10 cellular contexts compared by ENCODE assay signal in genomic region chr4:78667764-78668163, GRCh38.
DNase-seq lines count a peak whose midpoint lies in the region; ATAC-seq, FAIRE-seq and TF ChIP-seq lines count a peak whose summit lies in the region.
"Had no signal": no experiment of that assay in that cellular context is flagged by ENCODE, and none has a peak within 500 bp of the region (broad histone marks: within the 10 kb centered on the region; RNA-seq: fewer than 3 reads in every experiment).

No MANE protein-coding gene starts in this region.

- POLR2A ChIA-PET in CD4-positive, alpha-beta T cell (lab: Charles Lee): interaction anchor here (1.3 kb wide), 1 partner anchor 16 kb away, joined by 4 read pairs; no protein-coding TSS in a partner anchor

- peak; percentile 75 for FAIRE-seq in GM12891 (lab: Jason Lieb, UNC)

- no peaks in the 10 kb centered on the region for H3K36me3 Mint-ChIP-seq in CD4-positive, alpha-beta T cell (ENCODE audit: low read depth)
- H3K36me3 Mint-ChIP-seq in activated T-helper 1 cell treated with anti-CD3 and anti-CD28 coated beads, Interleukin-12 subunit alpha, Interleukin-12 subunit beta, Interleukin-2, Interleukin-4 antibody, amounts not matched to agents 30 ng/mL and 10 ng/mL and 1 ng/mL, durations not matched to agents 14 hours and 24 hours and 36 hours (ENCODE audit: low read depth): peaks cover 9% of the 10 kb centered on the region
- no peaks in the 10 kb centered on the region for H3K36me3 Mint-ChIP-seq in activated T-cell treated with anti-CD3 and anti-CD28 coated beads, Interleukin-2, amount 50 U/mL, for 24 hours (ENCODE audit: low read depth)

- no peak for TF ChIP-seq CTCF in CD4-positive, alpha-beta T cell (IDR thresholded peaks at IDR 0.05)

- intact Hi-C loops in CD4-positive, alpha-beta T cell (cut with DNase I, micrococcal nuclease): no loop called here
- intact Hi-C loops in activated T-helper 1 cell treated with anti-CD3 and anti-CD28 coated beads, Interleukin-12 subunit alpha, Interleukin-12 subunit beta, Interleukin-2, Interleukin-4 antibody, amounts not matched to agents 30 ng/mL and 10 ng/mL and 1 ng/mL, durations not matched to agents 14 hours and 24 hours and 36 hours (cut with micrococcal nuclease): loop anchor here (1.0 kb wide), 1 partner anchor 9 kb away; no protein-coding TSS in a partner anchor

- CTCF ChIA-PET in CD4-positive, alpha-beta T cell (lab: Charles Lee): no interaction called here

- H3K27ac Mint-ChIP-seq in CD4-positive, alpha-beta T cell: no peak overlapping the region
- no peak overlapping the region for H3K27ac Mint-ChIP-seq in activated T-helper 1 cell treated with anti-CD3 and anti-CD28 coated beads, Interleukin-12 subunit alpha, Interleukin-12 subunit beta, Interleukin-2, Interleukin-4 antibody, amounts not matched to agents 30 ng/mL and 10 ng/mL and 1 ng/mL, durations not matched to agents 14 hours and 24 hours and 36 hours
- H3K27ac Mint-ChIP-seq in activated T-cell treated with anti-CD3 and anti-CD28 coated beads, Interleukin-2, amount 50 U/mL, for 24 hours: no peak overlapping the region
- H3K27ac Mint-ChIP-seq: T-helper 2 cell treated with Interferon-gamma antibody and Interleukin-4, amounts not matched to agents 5 μg/mL and 100 μg/mL, for 36 hours had no signal

- H3K9me3 ChIP-seq in CD4-positive, alpha-beta T cell (ENCODE audit: control insufficient read depth, low read length): no peaks in the 10 kb centered on the region

- no peaks in the 10 kb centered on the region for H3K27me3 ChIP-seq in CD4-positive, alpha-beta T cell (ENCODE audit: control insufficient read depth, insufficient read depth, low read length)

- peaks cover 25% of the 10 kb centered on the region for H3K4me1 Mint-ChIP-seq in CD4-positive, alpha-beta T cell (ENCODE audit: low read depth)
- H3K4me1 Mint-ChIP-seq in activated T-helper 1 cell treated with anti-CD3 and anti-CD28 coated beads, Interleukin-12 subunit alpha, Interleukin-12 subunit beta, Interleukin-2, Interleukin-4 antibody, amounts not matched to agents 30 ng/mL and 10 ng/mL and 1 ng/mL, durations not matched to agents 14 hours and 24 hours and 36 hours (ENCODE audit: low read depth): peaks cover 42% of the 10 kb centered on the region
- peaks cover 23% of the 10 kb centered on the region for H3K4me1 Mint-ChIP-seq in activated T-cell treated with anti-CD3 and anti-CD28 coated beads, Interleukin-2, amount 50 U/mL, for 24 hours (ENCODE audit: low read depth)

- H3K27me3 Mint-ChIP-seq in CD4-positive, alpha-beta T cell: no peaks in the 10 kb centered on the region
- H3K27me3 Mint-ChIP-seq in activated T-helper 1 cell treated with anti-CD3 and anti-CD28 coated beads, Interleukin-12 subunit alpha, Interleukin-12 subunit beta, Interleukin-2, Interleukin-4 antibody, amounts not matched to agents 30 ng/mL and 10 ng/mL and 1 ng/mL, durations not matched to agents 14 hours and 24 hours and 36 hours (ENCODE audit: insufficient read depth): no peaks in the 10 kb centered on the region
- no peaks in the 10 kb centered on the region for H3K27me3 Mint-ChIP-seq in activated T-cell treated with anti-CD3 and anti-CD28 coated beads, Interleukin-2, amount 50 U/mL, for 24 hours

- H3K27ac ChIP-seq in CD4-positive, alpha-beta T cell (ENCODE audit: low read depth, low read length): no peak overlapping the region

- no peaks in the 10 kb centered on the region for H3K9me3 Mint-ChIP-seq in CD4-positive, alpha-beta T cell
- peaks cover 3% of the 10 kb centered on the region for H3K9me3 Mint-ChIP-seq in activated T-helper 1 cell treated with anti-CD3 and anti-CD28 coated beads, Interleukin-12 subunit alpha, Interleukin-12 subunit beta, Interleukin-2, Interleukin-4 antibody, amounts not matched to agents 30 ng/mL and 10 ng/mL and 1 ng/mL, durations not matched to agents 14 hours and 24 hours and 36 hours
- no peaks in the 10 kb centered on the region for H3K9me3 Mint-ChIP-seq in activated T-cell treated with anti-CD3 and anti-CD28 coated beads, Interleukin-2, amount 50 U/mL, for 24 hours
- H3K9me3 Mint-ChIP-seq: T-helper 2 cell treated with Interferon-gamma antibody and Interleukin-4, amounts not matched to agents 5 μg/mL and 100 μg/mL, for 36 hours had no signal

- H3K4me3 Mint-ChIP-seq in CD4-positive, alpha-beta T cell: no peak overlapping the region
- H3K4me3 Mint-ChIP-seq in activated T-helper 1 cell treated with anti-CD3 and anti-CD28 coated beads, Interleukin-12 subunit alpha, Interleukin-12 subunit beta, Interleukin-2, Interleukin-4 antibody, amounts not matched to agents 30 ng/mL and 10 ng/mL and 1 ng/mL, durations not matched to agents 14 hours and 24 hours and 36 hours: no peak overlapping the region
- no peak overlapping the region for H3K4me3 Mint-ChIP-seq in activated T-cell treated with anti-CD3 and anti-CD28 coated beads, Interleukin-2, amount 50 U/mL, for 24 hours
- H3K4me3 Mint-ChIP-seq: T-helper 2 cell treated with Interferon-gamma antibody and Interleukin-4, amounts not matched to agents 5 μg/mL and 100 μg/mL, for 36 hours had no signal

- peak; percentile 78 for ATAC-seq in GM19397 (IDR thresholded peaks at IDR 0.05; ENCODE audit: unreplicated experiment)
- ATAC-seq in HG02973 (IDR thresholded peaks at IDR 0.05; ENCODE audit: unreplicated experiment): peak; percentile 88
- ATAC-seq in CD4-positive, alpha-beta T cell (ENCODE audit: poor library complexity): no peak

- DNase-seq in GM12891 (ENCODE audit: insufficient read length, low spot score): no peak
- peak; percentile 64 for DNase-seq in OCI-M1 (lab: John Stamatoyannopoulos, UW)
- DNase-seq in NCI-H146 treated with DMSO at 0.1 percent for 48 hours (lab: John Stamatoyannopoulos, UW; ENCODE audit: unreplicated experiment): no peak
- no peak for DNase-seq in CD4-positive, alpha-beta T cell
- no peak for DNase-seq in activated T-helper 1 cell treated with anti-CD3 and anti-CD28 coated beads, Interleukin-12 subunit alpha, Interleukin-12 subunit beta, Interleukin-2, Interleukin-4 antibody, amounts not matched to agents 30 ng/mL and 10 ng/mL and 1 ng/mL, durations not matched to agents 14 hours and 24 hours and 36 hours (ENCODE audit: low spot score)
- no peak for DNase-seq in activated T-cell treated with anti-CD3 and anti-CD28 coated beads, Interleukin-2, amount 50 U/mL, for 24 hours
- DNase-seq: stimulated activated CD4-positive, alpha-beta T cell treated with anti-CD3 and anti-CD28 coated beads, Interleukin-12 subunit alpha, Interleukin-12 subunit beta, amount 100 ng/mL, for 4 hours had no signal

- no peak for TF ChIP-seq POLR2A in GM12891 (IDR thresholded peaks at IDR 0.05; ENCODE audit: low read depth, low read length)

TF ChIP-seq in GM12891, 5 proteins besides CTCF, POLR2A, EP300 and RAD21:
- TF ChIP-seq POLR2AphosphoS5 (IDR thresholded peaks at IDR 0.05; ENCODE audit: low read depth, low read length) (no peak), SPI1 (IDR thresholded peaks at IDR 0.05; ENCODE audit: low read depth, low read length) (peak; percentile 82)
